Comparison of ENCODE assay signal across 16 cellular contexts in the genomic region with DNA sequence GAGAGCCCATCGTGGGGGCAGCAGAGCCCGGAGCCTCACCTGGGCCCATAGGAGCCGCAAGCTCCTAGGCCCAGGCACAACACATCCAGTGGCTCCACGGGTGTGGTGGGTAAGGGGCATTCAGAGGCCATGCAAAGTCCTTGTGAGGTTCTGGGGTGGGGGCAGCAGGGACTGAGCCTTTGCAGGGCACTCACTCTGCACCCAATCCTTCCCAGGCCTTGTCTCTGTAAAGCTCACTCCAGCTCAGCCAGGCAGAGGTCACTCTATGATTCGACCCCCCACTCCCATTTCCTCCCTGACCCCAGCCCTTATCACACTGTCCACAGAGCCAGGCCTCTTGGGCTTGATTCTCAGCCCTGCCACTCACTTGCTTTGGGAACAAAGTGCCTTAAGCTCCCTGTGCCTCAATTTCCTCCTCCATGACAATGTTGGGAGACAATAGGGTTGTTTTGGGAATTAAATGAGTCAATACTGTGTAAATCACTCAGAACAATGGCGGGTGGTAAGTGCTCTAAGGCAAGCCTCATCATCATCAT. TPM values are rescaled to one million over a fixed set of nuclear protein-coding genes. Genes with fewer than 3 reads are reported as not detected.
DNase-seq lines count a peak whose midpoint lies in the region; ATAC-seq and TF ChIP-seq lines count a peak whose summit lies in the region.
"Had no signal": no experiment of that assay in that cellular context is flagged by ENCODE, and none has a peak within 500 bp of the region (broad histone marks: within the 10 kb centered on the region; RNA-seq: fewer than 3 reads in every experiment).

No MANE protein-coding gene starts in this region.

- CTCF ChIA-PET in activated CD8-positive, alpha-beta memory T cell treated with anti-CD3 and anti-CD28 coated beads, Interleukin-2, amount 10 ng/mL, durations not matched to agents 7 days and 5 days (lab: Charles Lee) = no interaction called here
- CTCF ChIA-PET in IMR-90 (lab: Yijun Ruan, JAX) = no interaction called here

- H3K4ac ChIP-seq in IMR-90 (ENCODE audit: low read depth, low read length) = peak overlapping the region; percentile 16; the same call in 1 of the 2 replicates
- H3K4ac ChIP-seq in trophoblast cell (ENCODE audit: low read depth, low read length) = peak overlapping the region; percentile 9

- H3K36me3 ChIP-seq in IMR-90 (ENCODE audit: control insufficient read depth, insufficient read depth, low read length) = no peaks in the 10 kb centered on the region
- no peaks in the 10 kb centered on the region for H3K36me3 ChIP-seq in trophoblast cell (ENCODE audit: control insufficient read depth in 1 of 2, insufficient read depth in 2 of 2, low read length in 2 of 2)
- H3K36me3 ChIP-seq: MG63 had no signal

- dilution Hi-C loops in IMR-90 (cut with HindIII; ENCODE audit: low sequenced_read_pairs, unreplicated experiment) = no loop called here

- H3K4me1 Mint-ChIP-seq in activated CD8-positive, alpha-beta memory T cell treated with anti-CD3 and anti-CD28 coated beads, Interleukin-2, amount 10 ng/mL, durations not matched to agents 7 days and 5 days = peaks cover 35% of the 10 kb centered on the region
- peaks cover 15% of the 10 kb centered on the region for H3K4me1 Mint-ChIP-seq in endothelial cell (ENCODE audit: unreplicated experiment)

- no peak for TF ChIP-seq RAD21 in IMR-90 (IDR thresholded peaks at IDR 0.05; ENCODE audit: low read length)

- H3K18ac ChIP-seq in IMR-90 (ENCODE audit: low read depth, low read length) (no peak overlapping the region), trophoblast cell (ENCODE audit: low read length) (peak overlapping the region; percentile 60)

- no peaks in the 10 kb centered on the region for H3K79me2 ChIP-seq in trophoblast cell (ENCODE audit: control insufficient read depth, insufficient read depth, low read length, poor library complexity)

- H3K4me2 ChIP-seq in IMR-90 (ENCODE audit: low read depth, low read length) = no peak overlapping the region
- H3K4me2 ChIP-seq in trophoblast cell (ENCODE audit: low read length) = no peak overlapping the region

- no peak overlapping the region for H2BK5ac ChIP-seq in IMR-90 (ENCODE audit: low read depth, low read length, poor library complexity, severe bottlenecking)
- H2BK5ac ChIP-seq in trophoblast cell (ENCODE audit: low read depth, low read length, poor library complexity) = peak overlapping the region; percentile 47

- peaks cover 6% of the 10 kb centered on the region for H3K9me3 ChIP-seq in IMR-90 (ENCODE audit: control insufficient read depth, insufficient read depth, low read length)
- peaks cover 11% of the 10 kb centered on the region for H3K9me3 ChIP-seq in trophoblast cell (ENCODE audit: insufficient read depth, low read depth, low read length)

- no peak overlapping the region for H3K14ac ChIP-seq in IMR-90 (replicated peaks; ENCODE audit: low read depth, low read length)
- H3K14ac ChIP-seq in trophoblast cell (ENCODE audit: low read length) = peak overlapping the region; percentile 58

- H3K27me3 ChIP-seq in IMR-90 (ENCODE audit: control insufficient read depth, insufficient read depth, low read length) (no peaks in the 10 kb centered on the region), trophoblast cell (ENCODE audit: insufficient read depth, low read length) (no peaks in the 10 kb centered on the region)
- H3K27me3 ChIP-seq: MG63 had no signal

- H3K56ac ChIP-seq in IMR-90 (ENCODE audit: extremely low read depth, insufficient read depth, low read length) = no peak overlapping the region

- WGBS in IMR-90 (ENCODE audit: extremely low coverage in 2 of 2, insufficient read length in 1 of 2), 2 experiments = 60% methylated on average over 1 of the region's 6 CpGs; no CpG with 5 or more reads in 1 of the 2 experiments
- WGBS in trophoblast cell (ENCODE audit: extremely low coverage, insufficient coverage, insufficient read length) = no CpG with 5 or more reads among the region's 6 CpGs

- TF ChIP-seq POLR2A in IMR-90 (IDR thresholded peaks at IDR 0.05; ENCODE audit: low read depth, low read length) = no peak

- intact Hi-C loops in IMR-90 (cut with micrococcal nuclease) = no loop called here

- peaks cover 20% of the 10 kb centered on the region; the same call in 1 of the 2 replicates for H3K9me1 ChIP-seq in IMR-90 (ENCODE audit: insufficient read depth, low read length)

- H3K23ac ChIP-seq in IMR-90 (ENCODE audit: low read depth, low read length) = no peak overlapping the region
- no peak overlapping the region for H3K23ac ChIP-seq in trophoblast cell (ENCODE audit: low read length)

- peak; percentile 4 for DNase-seq in activated CD8-positive, alpha-beta memory T cell treated with anti-CD3 and anti-CD28 coated beads, Interleukin-2, amount 50 U/mL, for 4 hours
- no peak for DNase-seq in activated CD8-positive, alpha-beta memory T cell treated with anti-CD3 and anti-CD28 coated beads, Interleukin-2, amount 10 ng/mL, durations not matched to agents 7 days and 5 days
- DNase-seq in IMR-90 (no peak), endothelial cell (ENCODE audit: low spot score) (no peak), trophoblast cell (no peak), SW480 (ENCODE audit: low spot score) (no peak), occipital lobe (lab: John Stamatoyannopoulos, UW) (no peak)
- DNase-seq in stimulated activated naive CD4-positive, alpha-beta T cell treated with Interleukin-2 at 50 U/mL for 16 hours (lab: John Stamatoyannopoulos, UW) = no peak
- DNase-seq: 8988T, C1 segment of cervical spinal cord, DMS 273 treated with DMSO at 0.1 percent for 48 hours, KG1, NCI-H1105 had no signal

- POLR2A ChIA-PET in IMR-90 (lab: Charles Lee; ENCODE audit: unreplicated experiment) = no interaction called here

- peaks cover 10% of the 10 kb centered on the region for H3K36me3 Mint-ChIP-seq in activated CD8-positive, alpha-beta memory T cell treated with anti-CD3 and anti-CD28 coated beads, Interleukin-2, amount 10 ng/mL, durations not matched to agents 7 days and 5 days
- no peaks in the 10 kb centered on the region for H3K36me3 Mint-ChIP-seq in endothelial cell (ENCODE audit: low read depth, unreplicated experiment)

- no peak overlapping the region for H4K12ac ChIP-seq in trophoblast cell (ENCODE audit: low read depth, low read length)

- H3K27ac Mint-ChIP-seq in activated CD8-positive, alpha-beta memory T cell treated with anti-CD3 and anti-CD28 coated beads, Interleukin-2, amount 10 ng/mL, durations not matched to agents 7 days and 5 days = no peak overlapping the region
- peak overlapping the region; percentile 30 for H3K27ac Mint-ChIP-seq in endothelial cell (ENCODE audit: unreplicated experiment)

- peaks cover 27% of the 10 kb centered on the region for H3K27me3 Mint-ChIP-seq in activated CD8-positive, alpha-beta memory T cell treated with anti-CD3 and anti-CD28 coated beads, Interleukin-2, amount 10 ng/mL, durations not matched to agents 7 days and 5 days
- H3K27me3 Mint-ChIP-seq in endothelial cell (ENCODE audit: unreplicated experiment) = peaks cover 11% of the 10 kb centered on the region

- H2AK5ac ChIP-seq in IMR-90 (ENCODE audit: low read depth, low read length) = peak overlapping the region; percentile 71; the same call in 1 of the 2 replicates
- H2AK5ac ChIP-seq in trophoblast cell (ENCODE audit: low read length) = peak overlapping the region; percentile 74

- peak overlapping the region; percentile 85 for H2BK12ac ChIP-seq in trophoblast cell (ENCODE audit: low read length)

- H3K4me3 Mint-ChIP-seq in activated CD8-positive, alpha-beta memory T cell treated with anti-CD3 and anti-CD28 coated beads, Interleukin-2, amount 10 ng/mL, durations not matched to agents 7 days and 5 days = no peak overlapping the region
- H3K4me3 Mint-ChIP-seq in endothelial cell (ENCODE audit: unreplicated experiment) = no peak overlapping the region

- H3K9me3 Mint-ChIP-seq in activated CD8-positive, alpha-beta memory T cell treated with anti-CD3 and anti-CD28 coated beads, Interleukin-2, amount 10 ng/mL, durations not matched to agents 7 days and 5 days (ENCODE audit: low read depth) = peaks cover 7% of the 10 kb centered on the region
- H3K9me3 Mint-ChIP-seq in endothelial cell (ENCODE audit: unreplicated experiment) = no peaks in the 10 kb centered on the region

- BruUV-seq in IMR-90 (replicated peaks; lab: Mats Ljungman, UMichigan) = no TSS peak

- in situ Hi-C loops in IMR-90 (cut with MboI; ENCODE audit: low sequenced_read_pairs) = no loop called here

- no peak overlapping the region for H2BK15ac ChIP-seq in IMR-90 (ENCODE audit: low read depth, low read length)

- H3K9ac ChIP-seq in IMR-90 (ENCODE audit: low read depth, low read length) (no peak overlapping the region), trophoblast cell (ENCODE audit: low read length) (no peak overlapping the region)

- no peak overlapping the region for H2AK9ac ChIP-seq in IMR-90 (replicated peaks; ENCODE audit: low read depth, low read length, poor library complexity)

- H2AFZ ChIP-seq in IMR-90 (replicated peaks; ENCODE audit: low read length, poor library complexity) (peak overlapping the region; percentile 84), trophoblast cell (ENCODE audit: insufficient read depth, low read length, poor library complexity) (no peak overlapping the region)

- ATAC-seq in activated CD8-positive, alpha-beta memory T cell treated with anti-CD3 and anti-CD28 coated beads, Interleukin-2, amount 10 ng/mL, durations not matched to agents 7 days and 5 days = no peak
- no peak for ATAC-seq in IMR-90 (ENCODE audit: low read depth)
- ATAC-seq: Panc1 had no signal

- H4K8ac ChIP-seq in IMR-90 (ENCODE audit: low read depth in 2 of 2, low read length in 2 of 2) (no peak overlapping the region; a peak in 1 of 4 replicates), trophoblast cell (ENCODE audit: low read depth, low read length) (peak overlapping the region; percentile 39)

- H4K91ac ChIP-seq in IMR-90 (ENCODE audit: insufficient read depth, low read depth, low read length) = no peak overlapping the region
- H4K91ac ChIP-seq in trophoblast cell (ENCODE audit: low read depth, low read length) = peak overlapping the region; percentile 89

- H3K4me3 ChIP-seq in IMR-90 (ENCODE audit: insufficient read depth, low read depth, low read length) = no peak overlapping the region
- H3K4me3 ChIP-seq in trophoblast cell (ENCODE audit: low read depth, low read length) = no peak overlapping the region
- H3K4me3 ChIP-seq: MG63 had no signal

- H2BK120ac ChIP-seq in IMR-90 (ENCODE audit: low read depth, low read length) (0 out of 2 replicates have a peak overlapping the region, but pooled peaks have one; percentile 27), trophoblast cell (ENCODE audit: insufficient read depth, low read length, poor library complexity) (peak overlapping the region; percentile 77)

- H3K4me1 ChIP-seq in IMR-90 (ENCODE audit: control insufficient read depth, insufficient read depth, low read length) (peaks cover 19% of the 10 kb centered on the region), trophoblast cell (ENCODE audit: control insufficient read depth in 1 of 2, insufficient read depth in 2 of 2, low read length in 2 of 2) (peaks cover 33 to 40% of the 10 kb centered on the region in 2 experiments)

- H3K79me1 ChIP-seq in IMR-90 (ENCODE audit: low read depth in 1 of 2, low read length in 2 of 2) = no peaks in the 10 kb centered on the region
- peaks cover 20% of the 10 kb centered on the region for H3K79me1 ChIP-seq in trophoblast cell (ENCODE audit: low read length)

- TF ChIP-seq CTCF in IMR-90 (conservative IDR thresholded peaks at IDR 0.05; ENCODE audit: low read depth, low read length) (no peak), endothelial cell (IDR thresholded peaks at IDR 0.05; ENCODE audit: unreplicated experiment) (no peak)

- H2BK20ac ChIP-seq in IMR-90 (ENCODE audit: low read depth, low read length) = 0 out of 2 replicates have a peak overlapping the region, but pooled peaks have one; percentile 25

- no peaks in the 10 kb centered on the region for H4K20me1 ChIP-seq in IMR-90 (ENCODE audit: insufficient read depth, low read length)

- H4K5ac ChIP-seq in IMR-90 (ENCODE audit: low read depth, low read length) = no peak overlapping the region

- no peak overlapping the region for H3K27ac ChIP-seq in IMR-90 (ENCODE audit: insufficient read depth, low read length)
- peak overlapping the region; percentile 83 for H3K27ac ChIP-seq in trophoblast cell (ENCODE audit: low read depth, low read length)
- H3K27ac ChIP-seq: HL-60 had no signal

RNA-seq across cellular contexts. Expression of a gene that starts 46.6 kb away (rescaled TPM):
- total RNA-seq in activated CD8-positive, alpha-beta memory T cell treated with anti-CD3 and anti-CD28 coated beads, Interleukin-2, amount 10 ng/mL, durations not matched to agents 7 days and 5 days = 1 to 10 TPM in 1 of 2 experiments, under 1 TPM in 1; 0.32 to 4.7 TPM
- total RNA-seq in IMR-90 (2012; rRNA removed) (4.2 and 5.2 TPM in 2 replicates), endothelial cell (ENCODE audit: unreplicated experiment) (22.0 TPM), occipital lobe (1.1 TPM)
- polyA plus RNA-seq in IMR-90 (2012; rRNA removed) = 13.0 and 13.7 TPM in 2 replicates
- polyA plus RNA-seq in IMR-90 (2012; cell fraction: cytosol; rRNA removed) = 10.9 and 20.1 TPM in 2 replicates
- polyA plus RNA-seq in IMR-90 (2012; cell fraction: nucleus; rRNA removed; ENCODE audit: low replicate concordance) = 8.8 and 12.9 TPM in 2 replicates
- polyA plus RNA-seq in trophoblast cell (2013) = 39.7 and 40.3 TPM in 2 replicates
